In genomic region chr14:68962681-68963080, GRCh38 we compare ENCODE assay signal across 1 cellular context.
TF ChIP-seq lines count a peak whose summit lies in the region.

No MANE protein-coding gene starts in this region.

TF ChIP-seq in SK-N-SH, 30 proteins besides CTCF, POLR2A, EP300 and RAD21 (continued from another document):
- TF ChIP-seq TAF1 (IDR thresholded peaks at IDR 0.05; ENCODE audit: borderline replicate concordance, low read depth, low read length) (no peak), FOSL2 (IDR thresholded peaks at IDR 0.05; ENCODE audit: borderline replicate concordance, low read depth) (no peak), YY1 (IDR thresholded peaks at IDR 0.05; ENCODE audit: low read depth) (no peak)
- TF ChIP-seq, protein P1, sequence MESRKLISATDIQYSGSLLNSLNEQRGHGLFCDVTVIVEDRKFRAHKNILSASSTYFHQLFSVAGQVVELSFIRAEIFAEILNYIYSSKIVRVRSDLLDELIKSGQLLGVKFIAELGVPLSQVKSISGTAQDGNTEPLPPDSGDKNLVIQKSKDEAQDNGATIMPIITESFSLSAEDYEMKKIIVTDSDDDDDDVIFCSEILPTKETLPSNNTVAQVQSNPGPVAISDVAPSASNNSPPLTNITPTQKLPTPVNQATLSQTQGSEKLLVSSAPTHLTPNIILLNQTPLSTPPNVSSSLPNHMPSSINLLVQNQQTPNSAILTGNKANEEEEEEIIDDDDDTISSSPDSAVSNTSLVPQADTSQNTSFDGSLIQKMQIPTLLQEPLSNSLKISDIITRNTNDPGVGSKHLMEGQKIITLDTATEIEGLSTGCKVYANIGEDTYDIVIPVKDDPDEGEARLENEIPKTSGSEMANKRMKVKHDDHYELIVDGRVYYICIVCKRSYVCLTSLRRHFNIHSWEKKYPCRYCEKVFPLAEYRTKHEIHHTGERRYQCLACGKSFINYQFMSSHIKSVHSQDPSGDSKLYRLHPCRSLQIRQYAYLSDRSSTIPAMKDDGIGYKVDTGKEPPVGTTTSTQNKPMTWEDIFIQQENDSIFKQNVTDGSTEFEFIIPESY (IDR thresholded peaks at IDR 0.05; ENCODE audit: borderline replicate concordance, low read depth), result no peak
- TF ChIP-seq, protein P2, sequence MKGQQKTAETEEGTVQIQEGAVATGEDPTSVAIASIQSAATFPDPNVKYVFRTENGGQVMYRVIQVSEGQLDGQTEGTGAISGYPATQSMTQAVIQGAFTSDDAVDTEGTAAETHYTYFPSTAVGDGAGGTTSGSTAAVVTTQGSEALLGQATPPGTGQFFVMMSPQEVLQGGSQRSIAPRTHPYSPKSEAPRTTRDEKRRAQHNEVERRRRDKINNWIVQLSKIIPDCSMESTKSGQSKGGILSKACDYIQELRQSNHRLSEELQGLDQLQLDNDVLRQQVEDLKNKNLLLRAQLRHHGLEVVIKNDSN (IDR thresholded peaks at IDR 0.05; ENCODE audit: borderline replicate concordance, low read depth), result no peak
TF ChIP-seq in SK-N-SH: peak in this region for 0.
